ENCODE assay signal across 1 cellular context in the genomic region with DNA sequence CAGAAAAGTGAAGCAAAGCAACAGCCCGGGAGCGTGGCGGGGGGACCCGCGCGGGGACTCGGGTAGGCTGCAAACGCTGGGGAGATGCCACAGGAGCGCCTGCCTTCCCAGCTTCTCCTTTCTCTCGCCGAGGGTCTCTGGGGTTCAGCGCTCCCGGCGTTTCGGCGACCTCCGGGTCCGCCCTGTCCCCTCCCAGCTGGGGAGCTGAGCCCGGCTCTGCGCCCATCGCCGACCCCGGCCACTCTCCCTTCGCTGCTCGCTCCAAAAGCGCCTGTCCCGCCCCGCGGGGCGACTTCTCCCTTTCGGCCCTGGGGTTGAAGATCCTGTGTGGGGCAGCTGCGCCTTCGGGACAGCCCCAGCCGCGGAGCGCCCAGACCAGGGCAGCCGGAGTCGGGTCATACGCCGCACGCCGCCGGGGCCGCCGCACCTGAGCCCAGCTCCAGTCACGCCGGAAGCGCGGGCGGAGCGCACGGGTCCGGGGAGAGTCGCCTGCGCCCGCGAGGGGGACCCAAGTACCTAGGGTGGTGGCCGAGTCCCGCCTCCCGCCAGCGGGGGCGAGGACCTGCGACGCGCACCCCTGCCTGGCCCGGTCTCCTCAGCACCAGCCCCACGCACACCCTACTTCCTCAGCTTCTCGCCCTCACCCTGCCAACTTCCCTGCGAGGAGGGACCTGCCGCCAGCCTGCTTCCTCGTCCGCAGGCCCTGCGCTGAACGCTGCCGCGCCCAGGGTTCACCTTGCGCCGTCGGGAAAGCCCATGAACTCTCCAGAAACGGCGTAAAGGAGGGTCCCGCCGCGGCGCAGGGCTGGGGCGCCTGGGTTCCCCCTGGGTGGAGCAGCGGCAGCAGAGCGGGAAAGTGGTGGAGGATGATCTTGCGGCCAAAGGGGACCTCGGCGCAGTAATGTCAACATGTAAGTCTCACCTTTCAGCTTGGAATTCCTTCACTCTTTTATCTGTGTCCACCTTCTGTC.
TF ChIP-seq lines count a peak whose summit lies in the region.

Gene ADGRG6, plus strand, starts transcription at position 587 of the 971 bp plus-strand sequence. Its CDS starts 323 bp downstream, at position 910.

TF ChIP-seq in HepG2, 621 proteins besides CTCF, POLR2A, EP300 and RAD21 (continued from another document and continues in another):
- TF ChIP-seq BCL3 (CRISPR knock-in tag; IDR thresholded peaks at IDR 0.05) = peak; percentile 96
- TF ChIP-seq HIC2 (CRISPR knock-in tag; IDR thresholded peaks at IDR 0.05; ENCODE audit: low read depth) = peak; percentile 91
- TF ChIP-seq, protein P1, sequence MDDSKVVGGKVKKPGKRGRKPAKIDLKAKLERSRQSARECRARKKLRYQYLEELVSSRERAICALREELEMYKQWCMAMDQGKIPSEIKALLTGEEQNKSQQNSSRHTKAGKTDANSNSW (CRISPR knock-in tag; IDR thresholded peaks at IDR 0.05; ENCODE audit: borderline replicate concordance) = peak; percentile 92; the same call in 1 of the 2 replicates
- TF ChIP-seq, protein P2, sequence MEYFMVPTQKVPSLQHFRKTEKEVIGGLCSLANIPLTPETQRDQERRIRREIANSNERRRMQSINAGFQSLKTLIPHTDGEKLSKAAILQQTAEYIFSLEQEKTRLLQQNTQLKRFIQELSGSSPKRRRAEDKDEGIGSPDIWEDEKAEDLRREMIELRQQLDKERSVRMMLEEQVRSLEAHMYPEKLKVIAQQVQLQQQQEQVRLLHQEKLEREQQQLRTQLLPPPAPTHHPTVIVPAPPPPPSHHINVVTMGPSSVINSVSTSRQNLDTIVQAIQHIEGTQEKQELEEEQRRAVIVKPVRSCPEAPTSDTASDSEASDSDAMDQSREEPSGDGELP (IDR thresholded peaks at IDR 0.05; ENCODE audit: borderline replicate concordance, low read depth) = no peak
- TF ChIP-seq, protein P3, sequence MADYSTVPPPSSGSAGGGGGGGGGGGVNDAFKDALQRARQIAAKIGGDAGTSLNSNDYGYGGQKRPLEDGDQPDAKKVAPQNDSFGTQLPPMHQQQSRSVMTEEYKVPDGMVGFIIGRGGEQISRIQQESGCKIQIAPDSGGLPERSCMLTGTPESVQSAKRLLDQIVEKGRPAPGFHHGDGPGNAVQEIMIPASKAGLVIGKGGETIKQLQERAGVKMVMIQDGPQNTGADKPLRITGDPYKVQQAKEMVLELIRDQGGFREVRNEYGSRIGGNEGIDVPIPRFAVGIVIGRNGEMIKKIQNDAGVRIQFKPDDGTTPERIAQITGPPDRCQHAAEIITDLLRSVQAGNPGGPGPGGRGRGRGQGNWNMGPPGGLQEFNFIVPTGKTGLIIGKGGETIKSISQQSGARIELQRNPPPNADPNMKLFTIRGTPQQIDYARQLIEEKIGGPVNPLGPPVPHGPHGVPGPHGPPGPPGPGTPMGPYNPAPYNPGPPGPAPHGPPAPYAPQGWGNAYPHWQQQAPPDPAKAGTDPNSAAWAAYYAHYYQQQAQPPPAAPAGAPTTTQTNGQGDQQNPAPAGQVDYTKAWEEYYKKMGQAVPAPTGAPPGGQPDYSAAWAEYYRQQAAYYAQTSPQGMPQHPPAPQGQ (CRISPR knock-in tag; IDR thresholded peaks at IDR 0.05; ENCODE audit: borderline replicate concordance) = peak; percentile 70; the same call in 1 of the 2 replicates
- no peak; the same call in 1 of the 2 replicates for TF ChIP-seq THAP9 (CRISPR knock-in tag; IDR thresholded peaks at IDR 0.05; ENCODE audit: borderline replicate concordance)
- TF ChIP-seq, protein P4, sequence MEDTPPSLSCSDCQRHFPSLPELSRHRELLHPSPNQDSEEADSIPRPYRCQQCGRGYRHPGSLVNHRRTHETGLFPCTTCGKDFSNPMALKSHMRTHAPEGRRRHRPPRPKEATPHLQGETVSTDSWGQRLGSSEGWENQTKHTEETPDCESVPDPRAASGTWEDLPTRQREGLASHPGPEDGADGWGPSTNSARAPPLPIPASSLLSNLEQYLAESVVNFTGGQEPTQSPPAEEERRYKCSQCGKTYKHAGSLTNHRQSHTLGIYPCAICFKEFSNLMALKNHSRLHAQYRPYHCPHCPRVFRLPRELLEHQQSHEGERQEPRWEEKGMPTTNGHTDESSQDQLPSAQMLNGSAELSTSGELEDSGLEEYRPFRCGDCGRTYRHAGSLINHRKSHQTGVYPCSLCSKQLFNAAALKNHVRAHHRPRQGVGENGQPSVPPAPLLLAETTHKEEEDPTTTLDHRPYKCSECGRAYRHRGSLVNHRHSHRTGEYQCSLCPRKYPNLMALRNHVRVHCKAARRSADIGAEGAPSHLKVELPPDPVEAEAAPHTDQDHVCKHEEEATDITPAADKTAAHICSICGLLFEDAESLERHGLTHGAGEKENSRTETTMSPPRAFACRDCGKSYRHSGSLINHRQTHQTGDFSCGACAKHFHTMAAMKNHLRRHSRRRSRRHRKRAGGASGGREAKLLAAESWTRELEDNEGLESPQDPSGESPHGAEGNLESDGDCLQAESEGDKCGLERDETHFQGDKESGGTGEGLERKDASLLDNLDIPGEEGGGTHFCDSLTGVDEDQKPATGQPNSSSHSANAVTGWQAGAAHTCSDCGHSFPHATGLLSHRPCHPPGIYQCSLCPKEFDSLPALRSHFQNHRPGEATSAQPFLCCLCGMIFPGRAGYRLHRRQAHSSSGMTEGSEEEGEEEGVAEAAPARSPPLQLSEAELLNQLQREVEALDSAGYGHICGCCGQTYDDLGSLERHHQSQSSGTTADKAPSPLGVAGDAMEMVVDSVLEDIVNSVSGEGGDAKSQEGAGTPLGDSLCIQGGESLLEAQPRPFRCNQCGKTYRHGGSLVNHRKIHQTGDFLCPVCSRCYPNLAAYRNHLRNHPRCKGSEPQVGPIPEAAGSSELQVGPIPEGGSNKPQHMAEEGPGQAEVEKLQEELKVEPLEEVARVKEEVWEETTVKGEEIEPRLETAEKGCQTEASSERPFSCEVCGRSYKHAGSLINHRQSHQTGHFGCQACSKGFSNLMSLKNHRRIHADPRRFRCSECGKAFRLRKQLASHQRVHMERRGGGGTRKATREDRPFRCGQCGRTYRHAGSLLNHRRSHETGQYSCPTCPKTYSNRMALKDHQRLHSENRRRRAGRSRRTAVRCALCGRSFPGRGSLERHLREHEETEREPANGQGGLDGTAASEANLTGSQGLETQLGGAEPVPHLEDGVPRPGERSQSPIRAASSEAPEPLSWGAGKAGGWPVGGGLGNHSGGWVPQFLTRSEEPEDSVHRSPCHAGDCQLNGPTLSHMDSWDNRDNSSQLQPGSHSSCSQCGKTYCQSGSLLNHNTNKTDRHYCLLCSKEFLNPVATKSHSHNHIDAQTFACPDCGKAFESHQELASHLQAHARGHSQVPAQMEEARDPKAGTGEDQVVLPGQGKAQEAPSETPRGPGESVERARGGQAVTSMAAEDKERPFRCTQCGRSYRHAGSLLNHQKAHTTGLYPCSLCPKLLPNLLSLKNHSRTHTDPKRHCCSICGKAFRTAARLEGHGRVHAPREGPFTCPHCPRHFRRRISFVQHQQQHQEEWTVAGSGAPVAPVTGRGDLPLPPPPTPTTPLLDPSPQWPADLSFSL (CRISPR knock-in tag; IDR thresholded peaks at IDR 0.05) = peak; percentile 84
- 0 out of 2 replicates have a peak, but pooled peaks have one; percentile 29 for TF ChIP-seq NCOR1 (IDR thresholded peaks at IDR 0.05; ENCODE audit: borderline replicate concordance, low read length)
- no peak; the same call in 1 of the 2 replicates for TF ChIP-seq ZNF224 (CRISPR knock-in tag; IDR thresholded peaks at IDR 0.05)
- TF ChIP-seq, protein P5, sequence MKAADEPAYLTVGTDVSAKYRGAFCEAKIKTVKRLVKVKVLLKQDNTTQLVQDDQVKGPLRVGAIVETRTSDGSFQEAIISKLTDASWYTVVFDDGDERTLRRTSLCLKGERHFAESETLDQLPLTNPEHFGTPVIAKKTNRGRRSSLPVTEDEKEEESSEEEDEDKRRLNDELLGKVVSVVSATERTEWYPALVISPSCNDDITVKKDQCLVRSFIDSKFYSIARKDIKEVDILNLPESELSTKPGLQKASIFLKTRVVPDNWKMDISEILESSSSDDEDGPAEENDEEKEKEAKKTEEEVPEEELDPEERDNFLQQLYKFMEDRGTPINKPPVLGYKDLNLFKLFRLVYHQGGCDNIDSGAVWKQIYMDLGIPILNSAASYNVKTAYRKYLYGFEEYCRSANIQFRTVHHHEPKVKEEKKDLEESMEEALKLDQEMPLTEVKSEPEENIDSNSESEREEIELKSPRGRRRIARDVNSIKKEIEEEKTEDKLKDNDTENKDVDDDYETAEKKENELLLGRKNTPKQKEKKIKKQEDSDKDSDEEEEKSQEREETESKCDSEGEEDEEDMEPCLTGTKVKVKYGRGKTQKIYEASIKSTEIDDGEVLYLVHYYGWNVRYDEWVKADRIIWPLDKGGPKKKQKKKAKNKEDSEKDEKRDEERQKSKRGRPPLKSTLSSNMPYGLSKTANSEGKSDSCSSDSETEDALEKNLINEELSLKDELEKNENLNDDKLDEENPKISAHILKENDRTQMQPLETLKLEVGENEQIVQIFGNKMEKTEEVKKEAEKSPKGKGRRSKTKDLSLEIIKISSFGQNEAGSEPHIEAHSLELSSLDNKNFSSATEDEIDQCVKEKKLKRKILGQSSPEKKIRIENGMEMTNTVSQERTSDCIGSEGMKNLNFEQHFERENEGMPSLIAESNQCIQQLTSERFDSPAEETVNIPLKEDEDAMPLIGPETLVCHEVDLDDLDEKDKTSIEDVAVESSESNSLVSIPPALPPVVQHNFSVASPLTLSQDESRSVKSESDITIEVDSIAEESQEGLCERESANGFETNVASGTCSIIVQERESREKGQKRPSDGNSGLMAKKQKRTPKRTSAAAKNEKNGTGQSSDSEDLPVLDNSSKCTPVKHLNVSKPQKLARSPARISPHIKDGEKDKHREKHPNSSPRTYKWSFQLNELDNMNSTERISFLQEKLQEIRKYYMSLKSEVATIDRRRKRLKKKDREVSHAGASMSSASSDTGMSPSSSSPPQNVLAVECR (CRISPR knock-in tag; IDR thresholded peaks at IDR 0.05; ENCODE audit: borderline replicate concordance) = peak; percentile 93
- TF ChIP-seq MATR3 (CRISPR knock-in tag; IDR thresholded peaks at IDR 0.05) = no peak
- TF ChIP-seq ZFP90 (CRISPR knock-in tag; IDR thresholded peaks at IDR 0.05; ENCODE audit: borderline replicate concordance) = peak; percentile 96
- TF ChIP-seq, protein P6, sequence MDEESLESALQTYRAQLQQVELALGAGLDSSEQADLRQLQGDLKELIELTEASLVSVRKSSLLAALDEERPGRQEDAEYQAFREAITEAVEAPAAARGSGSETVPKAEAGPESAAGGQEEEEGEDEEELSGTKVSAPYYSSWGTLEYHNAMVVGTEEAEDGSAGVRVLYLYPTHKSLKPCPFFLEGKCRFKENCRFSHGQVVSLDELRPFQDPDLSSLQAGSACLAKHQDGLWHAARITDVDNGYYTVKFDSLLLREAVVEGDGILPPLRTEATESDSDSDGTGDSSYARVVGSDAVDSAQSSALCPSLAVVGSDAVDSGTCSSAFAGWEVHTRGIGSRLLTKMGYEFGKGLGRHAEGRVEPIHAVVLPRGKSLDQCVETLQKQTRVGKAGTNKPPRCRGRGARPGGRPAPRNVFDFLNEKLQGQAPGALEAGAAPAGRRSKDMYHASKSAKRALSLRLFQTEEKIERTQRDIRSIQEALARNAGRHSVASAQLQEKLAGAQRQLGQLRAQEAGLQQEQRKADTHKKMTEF (CRISPR knock-in tag; IDR thresholded peaks at IDR 0.05) = peak; percentile 98
- TF ChIP-seq ZNF264 (CRISPR knock-in tag; IDR thresholded peaks at IDR 0.05) = 0 out of 2 replicates have a peak, but pooled peaks have one; percentile 53
- peak; percentile 99 for TF ChIP-seq SALL1 (CRISPR knock-in tag; IDR thresholded peaks at IDR 0.05)
- no peak for TF ChIP-seq ZNF101 (CRISPR knock-in tag; IDR thresholded peaks at IDR 0.05; ENCODE audit: borderline replicate concordance, low read depth)
- TF ChIP-seq ZNF10 (CRISPR knock-in tag; IDR thresholded peaks at IDR 0.05; ENCODE audit: borderline replicate concordance, low read depth) = no peak
- TF ChIP-seq FOXJ3 (CRISPR knock-in tag; IDR thresholded peaks at IDR 0.05; ENCODE audit: borderline replicate concordance) = 0 out of 2 replicates have a peak, but pooled peaks have one; percentile 19
- peak; percentile 94 for TF ChIP-seq SP5 (CRISPR knock-in tag; IDR thresholded peaks at IDR 0.05; ENCODE audit: borderline replicate concordance, low read depth)
- TF ChIP-seq RFX3 (CRISPR knock-in tag; IDR thresholded peaks at IDR 0.05) = no peak
- TF ChIP-seq SP4 (CRISPR knock-in tag; IDR thresholded peaks at IDR 0.05) = peak; percentile 89
- no peak for TF ChIP-seq NR3C1 (CRISPR knock-in tag; IDR thresholded peaks at IDR 0.05)
